Comparison of ENCODE assay signal across 26 cellular contexts in genomic region chr21:42741056-42741455, GRCh38.
A peak's percentile ranks its signal among the peaks of the same experiment; 100 is the strongest.
DNase-seq lines count a peak whose midpoint lies in the region; ATAC-seq and TF ChIP-seq lines count a peak whose summit lies in the region.
"Had no signal": no experiment of that assay in that cellular context is flagged by ENCODE, and none has a peak within 500 bp of the region (broad histone marks: within the 10 kb centered on the region; RNA-seq: fewer than 3 reads in every experiment).

No MANE protein-coding gene starts in this region.

- H3K4me3 ChIP-seq in heart right ventricle (peak overlapping the region in 6 of 10 donors; percentile 0 to 33 (median 18)), suprapubic skin (no peak overlapping the region)
- no peak overlapping the region for H3K4me3 ChIP-seq in CD8-positive, alpha-beta T cell (ENCODE audit: low read depth, low read length)
- H3K4me3 ChIP-seq: BLaER1 treated with 17β-estradiol and CSF1 and Interleukin-3, amounts not matched to agents 10 nM and 100 nM; GM12878; K562; PC-9; SJSA1 had no signal

- no peak for TF ChIP-seq CTCF in heart right ventricle (IDR thresholded peaks at IDR 0.05)
- no peak for TF ChIP-seq CTCF in VCaP (conservative IDR thresholded peaks at IDR 0.05)
- TF ChIP-seq CTCF in nephron progenitor cell (IDR thresholded peaks at IDR 0.05) = no peak
- TF ChIP-seq CTCF in suprapubic skin (IDR thresholded peaks at IDR 0.05) = no peak
- TF ChIP-seq CTCF in CD8-positive, alpha-beta T cell (IDR thresholded peaks at IDR 0.05) = no peak

- H3K27ac ChIP-seq in heart right ventricle = peak overlapping the region in 8 of 10 donors; percentile 0 to 74 (median 56)
- H3K27ac ChIP-seq in VCaP = peak overlapping the region; percentile 7; the same call in 1 of the 2 replicates
- peak overlapping the region; percentile 19 for H3K27ac ChIP-seq in suprapubic skin
- no peak overlapping the region for H3K27ac ChIP-seq in CD8-positive, alpha-beta T cell (ENCODE audit: low read depth, low read length)
- H3K27ac ChIP-seq: HL-60, PC-9, SJSA1 had no signal

- H3K27me3 Mint-ChIP-seq in nephron progenitor cell (ENCODE audit: low read depth, poor library complexity) = no peaks in the 10 kb centered on the region
- no peaks in the 10 kb centered on the region for H3K27me3 Mint-ChIP-seq in CD8-positive, alpha-beta T cell (ENCODE audit: low read depth)
- H3K27me3 Mint-ChIP-seq: CD4-positive, alpha-beta memory T cell had no signal

- TF ChIP-seq POLR2A in suprapubic skin (IDR thresholded peaks at IDR 0.05) = no peak

- peaks cover 0 to 62% (median 36%) of the 10 kb centered on the region in 9 donors for H3K4me1 ChIP-seq in heart right ventricle
- peaks cover 11% of the 10 kb centered on the region for H3K4me1 ChIP-seq in suprapubic skin
- H3K4me1 ChIP-seq in CD8-positive, alpha-beta T cell (ENCODE audit: insufficient read depth, low read length) = peaks cover 38% of the 10 kb centered on the region
- H3K4me1 ChIP-seq: SJSA1 had no signal

- no peak for DNase-seq in heart right ventricle
- no peak for DNase-seq in left cardiac atrium
- no peak for DNase-seq in nephron progenitor cell
- DNase-seq in suprapubic skin (ENCODE audit: low spot score in 2 of 2) = no peak
- DNase-seq in CD8-positive, alpha-beta T cell = no peak
- DNase-seq in HT-29 (ENCODE audit: low spot score) = no peak
- no peak for DNase-seq in NCI-H226
- DNase-seq: AML-193; Caco-2; CD4-positive, alpha-beta memory T cell; GOT3; Kasumi-1; NCI-H1092 treated with DMSO at 0.1 percent for 48 hours; NCI-H1436 treated with DMSO at 0.1 percent for 48 hours; NCI-H187 treated with DMSO at 0.1 percent for 48 hours; NCI-H2171 treated with DMSO at 0.1 percent for 48 hours; NCI-H446; NCI-H524 treated with DMSO at 0.1 percent for 48 hours; PC-9; Right ventricle myocardium superior had no signal

- intact Hi-C loops in heart right ventricle (cut with DNase I) = loop anchor here in 1 of 10 donors (5.0 kb wide), 1 partner anchor 89 kb away; the partner anchor contains the start of gene PDE9A
- intact Hi-C loops in left cardiac atrium (cut with DNase I) = no loop called here
- intact Hi-C loops in CD8-positive, alpha-beta T cell (cut with DNase I, micrococcal nuclease) = loop anchor here in 1 of 2 experiments (10.0 kb wide), 1 partner anchor 74 kb away; no protein-coding TSS in a partner anchor

- CTCF ChIA-PET in CD8-positive, alpha-beta T cell (lab: Charles Lee) = no interaction called here

- WGBS in heart right ventricle, 2 donors = 82 to 87% methylated on average over 10 of the region's 10 CpGs
- whole genome bisulfite sequencing in suprapubic skin = 75% methylated on average over 6 of the region's 10 CpGs

- POLR2A ChIA-PET in CD8-positive, alpha-beta T cell (lab: Charles Lee) = no interaction called here

- H3K27ac Mint-ChIP-seq in nephron progenitor cell = peak overlapping the region; percentile 83
- no peak overlapping the region for H3K27ac Mint-ChIP-seq in CD8-positive, alpha-beta T cell

- ATAC-seq in heart right ventricle (no peak), left cardiac atrium (no peak)
- ATAC-seq in CD8-positive, alpha-beta T cell = no peak
- ATAC-seq: GM12878, K562 had no signal

- no peaks in the 10 kb centered on the region for H3K9me3 ChIP-seq in heart right ventricle
- H3K9me3 ChIP-seq in suprapubic skin = no peaks in the 10 kb centered on the region
- no peaks in the 10 kb centered on the region for H3K9me3 ChIP-seq in CD8-positive, alpha-beta T cell (ENCODE audit: low read length)
- H3K9me3 ChIP-seq: BLaER1 treated with 17β-estradiol and CSF1 and Interleukin-3, amounts not matched to agents 10 nM and 100 nM; Caco-2; SJSA1 had no signal

- peaks cover 49% of the 10 kb centered on the region for H3K4me1 Mint-ChIP-seq in nephron progenitor cell
- peaks cover 30% of the 10 kb centered on the region for H3K4me1 Mint-ChIP-seq in CD8-positive, alpha-beta T cell (ENCODE audit: low read depth)

- H3K36me3 Mint-ChIP-seq in nephron progenitor cell (ENCODE audit: low read depth) = peaks cover 24% of the 10 kb centered on the region
- peaks cover 4% of the 10 kb centered on the region for H3K36me3 Mint-ChIP-seq in CD8-positive, alpha-beta T cell
- H3K36me3 Mint-ChIP-seq: CD4-positive, alpha-beta memory T cell had no signal

- H3K9me3 Mint-ChIP-seq in nephron progenitor cell = no peaks in the 10 kb centered on the region
- no peaks in the 10 kb centered on the region for H3K9me3 Mint-ChIP-seq in CD8-positive, alpha-beta T cell
- H3K9me3 Mint-ChIP-seq: CD4-positive, alpha-beta memory T cell had no signal

- TF ChIP-seq EP300 in suprapubic skin (IDR thresholded peaks at IDR 0.05) = no peak

- H3K4me3 Mint-ChIP-seq in nephron progenitor cell = no peak overlapping the region
- H3K4me3 Mint-ChIP-seq in CD8-positive, alpha-beta T cell = no peak overlapping the region
- H3K4me3 Mint-ChIP-seq: CD4-positive, alpha-beta memory T cell had no signal

- H3K27me3 ChIP-seq in heart right ventricle (peaks cover 0 to 4% (median 0%) of the 10 kb centered on the region in 7 donors), suprapubic skin (no peaks in the 10 kb centered on the region)
- H3K27me3 ChIP-seq in CD8-positive, alpha-beta T cell (ENCODE audit: insufficient read depth, low read length) = no peaks in the 10 kb centered on the region
- H3K27me3 ChIP-seq: SJSA1 had no signal

- H3K36me3 ChIP-seq in heart right ventricle (no peaks in the 10 kb centered on the region), suprapubic skin (no peaks in the 10 kb centered on the region)
- no peaks in the 10 kb centered on the region for H3K36me3 ChIP-seq in CD8-positive, alpha-beta T cell (ENCODE audit: insufficient read depth, low read length)
- H3K36me3 ChIP-seq: BLaER1 treated with 17β-estradiol and CSF1 and Interleukin-3, amounts not matched to agents 10 nM and 100 nM; SJSA1 had no signal

Comparison
In these comparisons a context has a peak if more than half of its experiments do, and no peak if none do; other contexts are left out.
1. H3K4me3 ChIP-seq: peak in heart right ventricle (6 of 10); none in suprapubic skin (single experiment) and CD8-positive, alpha-beta T cell (single experiment).